ENCODE assay signal across 1 cellular context in genomic region chr2:81984969-81985637, GRCh38.
A peak's percentile ranks its signal among the peaks of the same experiment; 100 is the strongest.
TF ChIP-seq lines count a peak whose summit lies in the region.

No MANE protein-coding gene starts in this region.

TF ChIP-seq in H1, 55 proteins besides CTCF, POLR2A, EP300 and RAD21:
- no peak for TF ChIP-seq RNF2 (IDR thresholded peaks at IDR 0.05; ENCODE audit: borderline replicate concordance, low read depth, low read length, missing control alignments, poor library complexity, severe bottlenecking)
- peak; percentile 27; the same call in 1 of the 2 replicates for TF ChIP-seq E2F6 (IDR thresholded peaks at IDR 0.05)
- TF ChIP-seq CREB1 (IDR thresholded peaks at IDR 0.05), result no peak
TF ChIP-seq in H1: peak in this region for 1.
